Comparison of ENCODE assay signal across 2 cellular contexts in genomic region chr3:143895805-143896204, GRCh38.
TF ChIP-seq lines count a peak whose summit lies in the region.

No MANE protein-coding gene starts in this region.

TF ChIP-seq in IMR-90, 13 proteins besides CTCF, POLR2A, EP300 and RAD21:
- TF ChIP-seq, protein P1, sequence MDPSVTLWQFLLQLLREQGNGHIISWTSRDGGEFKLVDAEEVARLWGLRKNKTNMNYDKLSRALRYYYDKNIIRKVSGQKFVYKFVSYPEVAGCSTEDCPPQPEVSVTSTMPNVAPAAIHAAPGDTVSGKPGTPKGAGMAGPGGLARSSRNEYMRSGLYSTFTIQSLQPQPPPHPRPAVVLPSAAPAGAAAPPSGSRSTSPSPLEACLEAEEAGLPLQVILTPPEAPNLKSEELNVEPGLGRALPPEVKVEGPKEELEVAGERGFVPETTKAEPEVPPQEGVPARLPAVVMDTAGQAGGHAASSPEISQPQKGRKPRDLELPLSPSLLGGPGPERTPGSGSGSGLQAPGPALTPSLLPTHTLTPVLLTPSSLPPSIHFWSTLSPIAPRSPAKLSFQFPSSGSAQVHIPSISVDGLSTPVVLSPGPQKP (IDR thresholded peaks at IDR 0.05; ENCODE audit: borderline replicate concordance, low read depth, low read length), result no peak
- TF ChIP-seq FOS (IDR thresholded peaks at IDR 0.05; ENCODE audit: low read depth, low read length) (no peak), SMC3 (IDR thresholded peaks at IDR 0.05; ENCODE audit: low read depth, low read length) (peak; percentile 4; the same call in 1 of the 2 replicates)

TF ChIP-seq in HepG2, 621 proteins besides CTCF, POLR2A, EP300 and RAD21 (continued from another document):
- TF ChIP-seq, protein P2, sequence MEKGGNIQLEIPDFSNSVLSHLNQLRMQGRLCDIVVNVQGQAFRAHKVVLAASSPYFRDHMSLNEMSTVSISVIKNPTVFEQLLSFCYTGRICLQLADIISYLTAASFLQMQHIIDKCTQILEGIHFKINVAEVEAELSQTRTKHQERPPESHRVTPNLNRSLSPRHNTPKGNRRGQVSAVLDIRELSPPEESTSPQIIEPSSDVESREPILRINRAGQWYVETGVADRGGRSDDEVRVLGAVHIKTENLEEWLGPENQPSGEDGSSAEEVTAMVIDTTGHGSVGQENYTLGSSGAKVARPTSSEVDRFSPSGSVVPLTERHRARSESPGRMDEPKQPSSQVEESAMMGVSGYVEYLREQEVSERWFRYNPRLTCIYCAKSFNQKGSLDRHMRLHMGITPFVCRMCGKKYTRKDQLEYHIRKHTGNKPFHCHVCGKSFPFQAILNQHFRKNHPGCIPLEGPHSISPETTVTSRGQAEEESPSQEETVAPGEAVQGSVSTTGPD (CRISPR knock-in tag; IDR thresholded peaks at IDR 0.05), result no peak
- TF ChIP-seq ZNF275 (CRISPR knock-in tag; IDR thresholded peaks at IDR 0.05; ENCODE audit: borderline replicate concordance), result no peak
